ENCODE assay signal across 13 cellular contexts in the genomic region with DNA sequence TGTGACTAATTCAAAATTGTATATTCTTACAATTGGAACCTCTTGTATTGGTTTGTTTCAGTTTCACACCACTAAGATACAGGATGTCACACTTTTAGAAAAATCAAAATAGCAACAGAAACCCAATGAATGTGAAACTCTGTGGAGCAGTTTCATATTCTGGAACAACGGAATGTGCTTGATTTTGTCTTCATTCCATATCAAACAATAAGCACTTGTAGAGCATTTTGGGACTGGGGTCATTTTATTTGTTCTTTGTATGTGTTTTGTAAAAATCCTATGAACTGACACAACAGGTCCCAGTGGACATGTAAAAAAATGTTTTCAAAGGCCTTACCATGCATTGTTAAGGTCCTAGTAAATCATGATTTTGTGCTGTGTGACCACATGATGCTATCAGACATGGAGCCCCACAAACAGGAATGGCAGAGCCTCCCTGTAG.
DNase-seq lines count a peak whose midpoint lies in the region; ATAC-seq and TF ChIP-seq lines count a peak whose summit lies in the region.
"Had no signal": no experiment of that assay in that cellular context is flagged by ENCODE, and none has a peak within 500 bp of the region (broad histone marks: within the 10 kb centered on the region; RNA-seq: fewer than 3 reads in every experiment).

No MANE protein-coding gene starts in this region.

- no peaks in the 10 kb centered on the region for H4K20me1 ChIP-seq in DOHH2 (ENCODE audit: control insufficient read depth, insufficient read depth, low read depth, low read length)

- DNase-seq in MV-4-11 (lab: John Stamatoyannopoulos, UW), result peak; percentile 68
- DNase-seq in glomerular visceral epithelial cell (ENCODE audit: extremely low spot score), result no peak
- no peak for DNase-seq in vagina (ENCODE audit: extremely low spot score in 2 of 2)
- DNase-seq in NCI-H2227 (lab: John Stamatoyannopoulos, UW; ENCODE audit: unreplicated experiment), result no peak
- DNase-seq in DMS79 (lab: John Stamatoyannopoulos, UW), result no peak
- DNase-seq: activated CD8-positive, alpha-beta memory T cell treated with anti-CD3 and anti-CD28 coated beads, Interleukin-2, amount 10 ng/mL, durations not matched to agents 7 days and 5 days; left lung; NCI-H2107; upper lobe of right lung had no signal

- H3K27ac ChIP-seq in DOHH2 (ENCODE audit: low read depth, low read length) (peak overlapping the region; percentile 60), vagina (no peak overlapping the region)
- H3K27ac ChIP-seq: left lung, prostate gland, upper lobe of right lung had no signal

- H3K9me2 ChIP-seq in DOHH2 (replicated peaks; ENCODE audit: control insufficient read depth, low read length), result no peaks in the 10 kb centered on the region

- TF ChIP-seq CTCF in DOHH2 (IDR thresholded peaks at IDR 0.05; ENCODE audit: low read depth, low read length, poor library complexity, severe bottlenecking), result no peak
- no peak for TF ChIP-seq CTCF in vagina (IDR thresholded peaks at IDR 0.05)

- H3K4me2 ChIP-seq in DOHH2 (ENCODE audit: low read length), result peak overlapping the region; percentile 55

- TF ChIP-seq POLR2A in vagina (IDR thresholded peaks at IDR 0.05), result no peak

- H3K4me1 ChIP-seq in DOHH2 (ENCODE audit: control insufficient read depth, low read length) (peaks cover 54% of the 10 kb centered on the region), vagina (peaks cover 7% of the 10 kb centered on the region)
- H3K4me1 ChIP-seq: left lung, prostate gland, upper lobe of right lung had no signal

- no peaks in the 10 kb centered on the region for H3F3A ChIP-seq in DOHH2 (ENCODE audit: control insufficient read depth, insufficient read depth)

- no peaks in the 10 kb centered on the region for H3K9me3 ChIP-seq in DOHH2 (ENCODE audit: control insufficient read depth, insufficient read depth, low read length)
- H3K9me3 ChIP-seq in vagina, result no peaks in the 10 kb centered on the region
- H3K9me3 ChIP-seq: left lung, prostate gland, upper lobe of right lung had no signal

- ATAC-seq in GM19463 (IDR thresholded peaks at IDR 0.05; ENCODE audit: unreplicated experiment) (peak; percentile 79), HG02938 (IDR thresholded peaks at IDR 0.05; ENCODE audit: unreplicated experiment) (peak; percentile 89)
- ATAC-seq: activated CD8-positive, alpha-beta memory T cell treated with anti-CD3 and anti-CD28 coated beads, Interleukin-2, amount 10 ng/mL, durations not matched to agents 7 days and 5 days; left lung; upper lobe of right lung had no signal

- H3K79me2 ChIP-seq in DOHH2 (ENCODE audit: control insufficient read depth, low read length), result no peaks in the 10 kb centered on the region

- intact Hi-C loops in vagina (cut with DNase I), result no loop called here

- peak overlapping the region; percentile 37 for H3K4me3 ChIP-seq in DOHH2 (ENCODE audit: low read length)
- H3K4me3 ChIP-seq in vagina, result no peak overlapping the region
- H3K4me3 ChIP-seq: left lung, prostate gland, upper lobe of right lung had no signal

- H3K36me3 ChIP-seq in DOHH2 (ENCODE audit: control insufficient read depth, low read length) (no peaks in the 10 kb centered on the region), vagina (no peaks in the 10 kb centered on the region)
- H3K36me3 ChIP-seq: left lung, prostate gland, upper lobe of right lung had no signal

- no peaks in the 10 kb centered on the region for H3K27me3 ChIP-seq in DOHH2 (ENCODE audit: control insufficient read depth, low read length)
- H3K27me3 ChIP-seq in vagina, result no peaks in the 10 kb centered on the region
- H3K27me3 ChIP-seq: left lung, upper lobe of right lung had no signal
